Comparison of ENCODE assay signal across 21 cellular contexts in the genomic region with DNA sequence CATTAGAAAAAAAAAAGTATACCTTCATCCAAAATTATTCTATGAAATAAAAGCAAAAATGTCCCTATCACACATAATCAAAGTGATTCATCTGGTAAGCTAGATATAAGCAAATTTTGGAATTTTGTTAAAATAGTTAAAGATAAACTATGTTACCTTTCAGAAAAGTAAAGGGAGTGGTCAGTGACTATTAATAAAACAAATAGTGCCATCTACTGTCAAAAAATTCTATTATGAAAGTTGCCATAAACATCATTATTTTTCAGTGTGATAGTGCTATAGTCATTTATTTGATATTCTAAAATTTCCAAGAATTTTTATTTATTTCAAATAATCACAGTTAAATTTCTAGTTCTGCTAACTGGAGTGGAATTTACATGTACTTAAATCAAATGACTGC.
DNase-seq lines count a peak whose midpoint lies in the region; ATAC-seq, FAIRE-seq and TF ChIP-seq lines count a peak whose summit lies in the region.
"Had no signal": no experiment of that assay in that cellular context is flagged by ENCODE, and none has a peak within 500 bp of the region (broad histone marks: within the 10 kb centered on the region; RNA-seq: fewer than 3 reads in every experiment).

No MANE protein-coding gene starts in this region.

- H3K4me1 ChIP-seq in A549, result no peaks in the 10 kb centered on the region

- DNase-seq in A549 (ENCODE audit: low read depth in 1 of 2, low spot score in 1 of 2) (no peak), GM13977 (ENCODE audit: low spot score) (no peak), NCI-H69 (lab: John Stamatoyannopoulos, UW) (peak; percentile 23), HuH-7.5 (ENCODE audit: low spot score) (no peak), superior temporal gyrus (ENCODE audit: extremely low spot score) (no peak), occipital lobe (lab: John Stamatoyannopoulos, UW) (no peak)
- DNase-seq in activated naive CD4-positive, alpha-beta T cell treated with anti-CD3 and anti-CD28 coated beads, Interleukin-2, amount 10 ng/mL, durations not matched to agents 7 days and 5 days, result no peak
- DNase-seq: activated CD4-positive, alpha-beta T cell treated with anti-CD3 and anti-CD28 coated beads for 1 hour; activated CD8-positive, alpha-beta memory T cell treated with anti-CD3 and anti-CD28 coated beads, Interleukin-2, amount 10 ng/mL, durations not matched to agents 7 days and 5 days; aorta; hippocampal formation; mesendoderm; natural killer cell; NCI-H2029; stimulated activated CD4-positive, alpha-beta T cell treated with anti-CD3 and anti-CD28 coated beads, Interleukin-4, amount 100 ng/mL, for 4 hours; stimulated activated CD8-positive, alpha-beta memory T cell treated with anti-CD3 and anti-CD28 coated beads, Interleukin-4, amount 100 ng/mL, for 48 hours; T-helper 17 cell had no signal

- POLR2A ChIA-PET in A549 (lab: Yijun Ruan, JAX), result no interaction called here

- no peak overlapping the region for H3K4me3 Mint-ChIP-seq in activated naive CD4-positive, alpha-beta T cell treated with anti-CD3 and anti-CD28 coated beads, Interleukin-2, amount 10 ng/mL, durations not matched to agents 7 days and 5 days
- H3K4me3 Mint-ChIP-seq: activated CD8-positive, alpha-beta memory T cell treated with anti-CD3 and anti-CD28 coated beads, Interleukin-2, amount 10 ng/mL, durations not matched to agents 7 days and 5 days; natural killer cell; T-helper 17 cell had no signal

- no peak overlapping the region for H3K27ac ChIP-seq in A549
- no peak overlapping the region for H3K27ac ChIP-seq in VCaP
- H3K27ac ChIP-seq: skin epidermis had no signal

- in situ Hi-C loops in GM13977 (cut with MboI; ENCODE audit: low pct_unique_long_range_greater_than_20kb, low sequenced_read_pairs, unreplicated experiment), result no loop called here

- H3K4me2 ChIP-seq in A549, result no peak overlapping the region

- H3K4me3 ChIP-seq in A549, result no peak overlapping the region
- H3K4me3 ChIP-seq: skin epidermis had no signal

- TF ChIP-seq CTCF in A549 (IDR thresholded peaks at IDR 0.05), result peak; percentile 39; the same call in 2 of the 3 replicates
- TF ChIP-seq CTCF in GM13977 (IDR thresholded peaks at IDR 0.05; ENCODE audit: extremely low read depth, insufficient read depth, missing control alignments), result peak; percentile 2
- TF ChIP-seq CTCF in VCaP (conservative IDR thresholded peaks at IDR 0.05), result peak; percentile 27; the same call in 1 of the 2 replicates

- H3K4me1 Mint-ChIP-seq in activated naive CD4-positive, alpha-beta T cell treated with anti-CD3 and anti-CD28 coated beads, Interleukin-2, amount 10 ng/mL, durations not matched to agents 7 days and 5 days, result no peaks in the 10 kb centered on the region
- H3K4me1 Mint-ChIP-seq: activated CD8-positive, alpha-beta memory T cell treated with anti-CD3 and anti-CD28 coated beads, Interleukin-2, amount 10 ng/mL, durations not matched to agents 7 days and 5 days; natural killer cell; T-helper 17 cell had no signal

- peak; percentile 45 to 63; a peak in 4 of 5 replicates for TF ChIP-seq RAD21 in A549 (conservative IDR thresholded peaks at IDR 0.05 in 1 of 2, IDR thresholded peaks at IDR 0.05 in 1 of 2)

- no peak for TF ChIP-seq EP300 in A549 (IDR thresholded peaks at IDR 0.05)

- CTCF ChIA-PET in A549 (lab: Yijun Ruan, JAX), result no interaction called here
- CTCF ChIA-PET in activated naive CD4-positive, alpha-beta T cell treated with anti-CD3 and anti-CD28 coated beads, Interleukin-2, amount 10 ng/mL, durations not matched to agents 7 days and 5 days (lab: Charles Lee), result no interaction called here

- H3K9me3 ChIP-seq in A549, result no peaks in the 10 kb centered on the region

- no peaks in the 10 kb centered on the region for H3K36me3 Mint-ChIP-seq in activated naive CD4-positive, alpha-beta T cell treated with anti-CD3 and anti-CD28 coated beads, Interleukin-2, amount 10 ng/mL, durations not matched to agents 7 days and 5 days
- H3K36me3 Mint-ChIP-seq: activated CD8-positive, alpha-beta memory T cell treated with anti-CD3 and anti-CD28 coated beads, Interleukin-2, amount 10 ng/mL, durations not matched to agents 7 days and 5 days; natural killer cell had no signal

- no peak for FAIRE-seq in A549 (lab: Jason Lieb, UNC)
- FAIRE-seq: colon had no signal

- no peaks in the 10 kb centered on the region for H3K27me3 Mint-ChIP-seq in activated naive CD4-positive, alpha-beta T cell treated with anti-CD3 and anti-CD28 coated beads, Interleukin-2, amount 10 ng/mL, durations not matched to agents 7 days and 5 days
- H3K27me3 Mint-ChIP-seq: activated CD8-positive, alpha-beta memory T cell treated with anti-CD3 and anti-CD28 coated beads, Interleukin-2, amount 10 ng/mL, durations not matched to agents 7 days and 5 days; progenitor cell of endocrine pancreas; T-helper 17 cell had no signal

- peaks cover 2% of the 10 kb centered on the region for H3K9me3 Mint-ChIP-seq in activated naive CD4-positive, alpha-beta T cell treated with anti-CD3 and anti-CD28 coated beads, Interleukin-2, amount 10 ng/mL, durations not matched to agents 7 days and 5 days

- TF ChIP-seq POLR2A in A549 (IDR thresholded peaks at IDR 0.05; ENCODE audit: low read length), result no peak

- H3K27ac Mint-ChIP-seq in activated naive CD4-positive, alpha-beta T cell treated with anti-CD3 and anti-CD28 coated beads, Interleukin-2, amount 10 ng/mL, durations not matched to agents 7 days and 5 days, result no peak overlapping the region
- H3K27ac Mint-ChIP-seq: activated CD8-positive, alpha-beta memory T cell treated with anti-CD3 and anti-CD28 coated beads, Interleukin-2, amount 10 ng/mL, durations not matched to agents 7 days and 5 days; natural killer cell; progenitor cell of endocrine pancreas; T-helper 17 cell had no signal

- no peak for ATAC-seq in A549
- ATAC-seq: activated CD8-positive, alpha-beta memory T cell treated with anti-CD3 and anti-CD28 coated beads, Interleukin-2, amount 10 ng/mL, durations not matched to agents 7 days and 5 days; natural killer cell; T-helper 17 cell had no signal

TF ChIP-seq in A549, 52 proteins besides CTCF, POLR2A, EP300 and RAD21:
- TF ChIP-seq KDM1A (IDR thresholded peaks at IDR 0.05; ENCODE audit: low read depth) (no peak), SMC3 (IDR thresholded peaks at IDR 0.05) (peak; percentile 48; the same call in 2 of the 3 replicates), EHF (CRISPR knock-in tag; IDR thresholded peaks at IDR 0.05) (no peak)
